In the genomic region with DNA sequence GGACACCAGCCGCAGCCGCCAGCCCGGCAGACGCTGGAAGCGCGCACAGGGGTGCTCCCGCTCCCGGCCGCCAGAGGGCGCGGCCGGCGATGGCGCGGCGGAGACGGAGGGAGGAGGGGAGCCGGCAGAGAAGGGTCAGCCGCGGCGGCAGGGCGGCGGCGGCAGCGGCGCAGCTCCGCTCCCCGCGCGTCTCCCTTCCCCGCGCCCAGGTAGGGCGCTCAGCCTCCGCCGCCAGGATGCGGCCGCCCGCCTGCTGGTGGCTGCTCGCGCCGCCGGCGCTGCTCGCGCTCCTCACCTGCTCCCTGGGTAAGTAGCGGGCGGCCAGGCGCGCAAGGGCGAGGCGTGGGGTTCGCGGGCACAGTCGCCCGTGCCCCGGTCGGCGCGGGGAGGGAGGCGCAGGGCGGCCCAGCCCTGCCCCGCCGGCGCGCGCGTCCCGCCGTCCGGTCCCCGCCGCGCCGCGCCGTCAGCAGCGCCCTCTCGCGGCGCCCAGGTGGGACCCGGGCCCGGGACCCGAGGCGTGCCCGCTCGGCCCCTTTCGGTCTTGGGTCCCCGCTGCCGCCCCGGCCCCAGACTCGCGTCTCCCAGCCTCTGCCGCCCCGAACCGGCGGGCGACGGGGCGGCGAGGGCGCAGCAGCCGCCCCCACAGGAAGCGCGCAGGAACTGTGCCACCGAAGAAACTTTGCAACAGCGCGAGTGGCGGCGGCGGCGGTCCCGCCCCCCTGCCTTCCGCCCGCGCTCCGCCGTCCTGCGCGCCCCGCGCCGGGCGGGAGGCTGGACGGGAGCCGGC, we compare ENCODE assay signal across 8 cellular contexts.
A peak's percentile ranks its signal among the peaks of the same experiment; 100 is the strongest.
DNase-seq lines count a peak whose midpoint lies in the region; ATAC-seq and TF ChIP-seq lines count a peak whose summit lies in the region.

A gene (plus strand): TSS at position 127 of the 787 bp plus-strand sequence. CDS start 110 bp downstream, at position 237.

- peaks cover 9% of the 10 kb centered on the region for H3K79me2 ChIP-seq in DOHH2 (ENCODE audit: control insufficient read depth, low read length)

- TF ChIP-seq CTCF in DOHH2 (IDR thresholded peaks at IDR 0.05; ENCODE audit: low read depth, low read length, poor library complexity, severe bottlenecking), result peak; percentile 73

- peak within 1 kb of the TSS; percentile 78 for H3K4me2 ChIP-seq in DOHH2 (ENCODE audit: low read length)

- no peaks in the 10 kb centered on the region for H3K9me3 ChIP-seq in DOHH2 (ENCODE audit: control insufficient read depth, insufficient read depth, low read length)
- H3K9me3 ChIP-seq in neuron (ENCODE audit: low read length), result no peaks in the 10 kb centered on the region

- peak; percentile 92 for ATAC-seq in GM21717 (IDR thresholded peaks at IDR 0.05; ENCODE audit: unreplicated experiment)

- H3K27ac ChIP-seq in DOHH2 (ENCODE audit: low read depth, low read length), result peak within 1 kb of the TSS; percentile 70

- H3K27me3 ChIP-seq in DOHH2 (ENCODE audit: control insufficient read depth, low read length) (peaks cover 6% of the 10 kb centered on the region; the same call in 1 of the 2 replicates), neuron (ENCODE audit: insufficient read depth, low read length) (no peaks in the 10 kb centered on the region)

- H3K4me3 ChIP-seq in DOHH2 (ENCODE audit: low read length) (peak within 1 kb of the TSS; percentile 81), neuron (ENCODE audit: low read length) (peak within 1 kb of the TSS; percentile 73)

- H4K20me1 ChIP-seq in DOHH2 (ENCODE audit: control insufficient read depth, insufficient read depth, low read depth, low read length), result no peaks in the 10 kb centered on the region

- H3K4me1 ChIP-seq in DOHH2 (ENCODE audit: control insufficient read depth, low read length) (peaks cover 22% of the 10 kb centered on the region), neuron (ENCODE audit: insufficient read depth, low read length) (peaks cover 7% of the 10 kb centered on the region)

- in situ Hi-C loops in KBM-7 (cut with MboI; ENCODE audit: low pct_unique_long_range_greater_than_20kb, low sequenced_read_pairs), result no loop called here

- H2AFZ ChIP-seq in neuron (ENCODE audit: low read depth, low read length), result peak within 1 kb of the TSS; percentile 88

- no peaks in the 10 kb centered on the region for H3F3A ChIP-seq in DOHH2 (ENCODE audit: control insufficient read depth, insufficient read depth)

- H3K36me3 ChIP-seq in DOHH2 (ENCODE audit: control insufficient read depth, low read length) (no peaks in the 10 kb centered on the region), neuron (ENCODE audit: insufficient read depth, low read length) (no peaks in the 10 kb centered on the region)

- peak; percentile 85 for DNase-seq in KBM-7
- peak; percentile 42 for DNase-seq in SHP77 treated with DMSO at 0.1 percent for 48 hours (lab: John Stamatoyannopoulos, UW)
- DNase-seq in activated naive CD4-positive, alpha-beta T cell (lab: John Stamatoyannopoulos, UW), result peak; percentile 39 to 76 (median 66)
- peak; percentile 67 for DNase-seq in foreskin melanocyte
- peak; percentile 59 for DNase-seq in stromal cell of bone marrow (ENCODE audit: low read depth)

- H3K9me2 ChIP-seq in DOHH2 (replicated peaks; ENCODE audit: control insufficient read depth, low read length), result no peaks in the 10 kb centered on the region

Comparison
In these comparisons a context has a peak if more than half of its experiments do, and no peak if none do; other contexts are left out.
1. Peak in every context shown above with its lines: DNase-seq, ATAC-seq, H3K4me3 ChIP-seq and H3K27ac ChIP-seq.